Comparison of ENCODE assay signal across 2 cellular contexts in genomic region chr18:72273025-72273424, GRCh38.
TF ChIP-seq lines count a peak whose summit lies in the region.

No MANE protein-coding gene starts in this region.

TF ChIP-seq in HepG2, 621 proteins besides CTCF, POLR2A, EP300 and RAD21:
- TF ChIP-seq MAFK (conservative IDR thresholded peaks at IDR 0.05 in 1 of 2, IDR thresholded peaks at IDR 0.05 in 1 of 2; ENCODE audit: low read length in 2 of 2) (peak; percentile 85 to 93), MAFF (IDR thresholded peaks at IDR 0.05; ENCODE audit: low read depth, low read length) (peak; percentile 90), MXD4 (CRISPR knock-in tag; IDR thresholded peaks at IDR 0.05) (no peak), LCORL (IDR thresholded peaks at IDR 0.05) (no peak), LCORL (CRISPR knock-in tag; IDR thresholded peaks at IDR 0.05) (no peak), ZNF138 (CRISPR knock-in tag; IDR thresholded peaks at IDR 0.05; ENCODE audit: low read depth) (no peak), ZNF501 (CRISPR knock-in tag; IDR thresholded peaks at IDR 0.05) (no peak), ZNF75D (CRISPR knock-in tag; IDR thresholded peaks at IDR 0.05; ENCODE audit: borderline replicate concordance) (no peak)

TF ChIP-seq in H1, 55 proteins besides CTCF, POLR2A, EP300 and RAD21:
- peak; percentile 24; the same call in 1 of the 2 replicates for TF ChIP-seq MAFK (IDR thresholded peaks at IDR 0.05; ENCODE audit: low read depth, low read length)
- TF ChIP-seq TCF12 (IDR thresholded peaks at IDR 0.05; ENCODE audit: low read depth, low read length) = no peak
